ENCODE assay signal across 1 cellular context in genomic region chr22:45485271-45485670, GRCh38.
TF ChIP-seq lines count a peak whose summit lies in the region.

No MANE protein-coding gene starts in this region.

TF ChIP-seq in HepG2, 621 proteins besides CTCF, POLR2A, EP300 and RAD21 (continued from another document):
- no peak for TF ChIP-seq ZNF639 (CRISPR knock-in tag; conservative IDR thresholded peaks at IDR 0.05)
- TF ChIP-seq ZBTB14 (CRISPR knock-in tag; IDR thresholded peaks at IDR 0.05): no peak
- TF ChIP-seq TP53 (CRISPR knock-in tag; conservative IDR thresholded peaks at IDR 0.05): no peak
- no peak for TF ChIP-seq HNRNPUL1 (IDR thresholded peaks at IDR 0.05; ENCODE audit: low read depth, low read length)
- TF ChIP-seq CBFB (CRISPR knock-in tag; IDR thresholded peaks at IDR 0.05): no peak
- 0 out of 2 replicates have a peak, but pooled peaks have one; percentile 15 for TF ChIP-seq HNF4A (CRISPR knock-in tag; IDR thresholded peaks at IDR 0.05)
- TF ChIP-seq KLF6 (CRISPR knock-in tag; IDR thresholded peaks at IDR 0.05): no peak
